ENCODE assay signal across 8 cellular contexts in genomic region chr5:37838933-37839341, GRCh38. TPM values are rescaled to one million over a fixed set of nuclear protein-coding genes. Genes with fewer than 3 reads are reported as not detected.
DNase-seq lines count a peak whose midpoint lies in the region; ATAC-seq and TF ChIP-seq lines count a peak whose summit lies in the region.

No MANE protein-coding gene starts in this region.

- H3K9me3 ChIP-seq in NT2/D1 (ENCODE audit: insufficient read depth, low read length) (0 out of 2 replicates have a peak, but pooled peaks cover 6% of the 10 kb centered on the region), sigmoid colon (no peaks in the 10 kb centered on the region)

- peak overlapping the region; percentile 37 for H3K4me3 ChIP-seq in NT2/D1 (ENCODE audit: insufficient read length, low read depth)
- peak overlapping the region; percentile 66 to 86 (median 73) for H3K4me3 ChIP-seq in sigmoid colon

- no peak for TF ChIP-seq EP300 in sigmoid colon (IDR thresholded peaks at IDR 0.05)

- intact Hi-C loops in sigmoid colon (cut with DNase I): loop anchor here (5.0 kb wide), 3 partner anchors 122 to 962 kb away; partner anchors contain the start of gene NIPBL

- H3K4me1 ChIP-seq in NT2/D1 (ENCODE audit: insufficient read depth, insufficient read length) (peaks cover 2% of the 10 kb centered on the region), sigmoid colon (peaks cover 0 to 45% (median 28%) of the 10 kb centered on the region in 4 donors)

- H3K27ac ChIP-seq in sigmoid colon: peak overlapping the region; percentile 85 to 97 (median 95)

- no peak for TF ChIP-seq CTCF in sigmoid colon (IDR thresholded peaks at IDR 0.05)

- DNase-seq in ELF-1 (ENCODE audit: low read depth, low spot score) (peak; percentile 48), NT2/D1 (ENCODE audit: low read depth, low spot score) (no peak), glomerular visceral epithelial cell (ENCODE audit: extremely low spot score) (peak; percentile 52), sigmoid colon (no peak), CD1c-positive myeloid dendritic cell (ENCODE audit: extremely low spot score) (no peak)
- no peak for DNase-seq in stimulated activated CD4-positive, alpha-beta T cell treated with anti-CD3 and anti-CD28 coated beads, Interleukin-4, amount 100 ng/mL, for 24 hours

- TF ChIP-seq POLR2A in sigmoid colon (IDR thresholded peaks at IDR 0.05): no peak

- H3K9ac ChIP-seq in NT2/D1 (ENCODE audit: insufficient read length, low read depth): peak overlapping the region; percentile 50

- no peak for ATAC-seq in GM18520 (IDR thresholded peaks at IDR 0.05; ENCODE audit: unreplicated experiment)
- no peak for ATAC-seq in GM19351 (IDR thresholded peaks at IDR 0.05; ENCODE audit: unreplicated experiment)

- H3K27me3 ChIP-seq in NT2/D1 (ENCODE audit: insufficient read depth, insufficient read length) (peaks cover 85% of the 10 kb centered on the region), sigmoid colon (peaks cover 0 to 6% (median 3%) of the 10 kb centered on the region in 3 donors)

- WGBS in sigmoid colon, 2 donors: 10 to 22% methylated on average over 21 of the region's 21 CpGs

- no peaks in the 10 kb centered on the region for H3K36me3 ChIP-seq in NT2/D1 (ENCODE audit: insufficient read depth, insufficient read length, low read length)
- no peaks in the 10 kb centered on the region for H3K36me3 ChIP-seq in sigmoid colon

RNA-seq across cellular contexts. Expression of gene GDNF, which starts 0.9 kb away (rescaled TPM):
- 10 to 100 TPM in 1 of 4 donors, 1 to 10 TPM in 3; 4.2 to 16.3 (median 7.9) TPM for total RNA-seq in sigmoid colon
- under 1 TPM; under 0.01 to 0.63 (median 0.23) TPM for polyA plus RNA-seq in sigmoid colon

Comparison
In these comparisons a context has a peak if more than half of its experiments do, and no peak if none do; other contexts are left out.
1. DNase-seq: peak in ELF-1 (single experiment) and glomerular visceral epithelial cell (single experiment); none in NT2/D1 (single experiment), sigmoid colon (single experiment), CD1c-positive myeloid dendritic cell (single experiment) and stimulated activated CD4-positive, alpha-beta T cell treated with anti-CD3 and anti-CD28 coated beads, Interleukin-4, amount 100 ng/mL, for 24 hours (single experiment).